Comparison of ENCODE assay signal across 8 cellular contexts in the genomic region with DNA sequence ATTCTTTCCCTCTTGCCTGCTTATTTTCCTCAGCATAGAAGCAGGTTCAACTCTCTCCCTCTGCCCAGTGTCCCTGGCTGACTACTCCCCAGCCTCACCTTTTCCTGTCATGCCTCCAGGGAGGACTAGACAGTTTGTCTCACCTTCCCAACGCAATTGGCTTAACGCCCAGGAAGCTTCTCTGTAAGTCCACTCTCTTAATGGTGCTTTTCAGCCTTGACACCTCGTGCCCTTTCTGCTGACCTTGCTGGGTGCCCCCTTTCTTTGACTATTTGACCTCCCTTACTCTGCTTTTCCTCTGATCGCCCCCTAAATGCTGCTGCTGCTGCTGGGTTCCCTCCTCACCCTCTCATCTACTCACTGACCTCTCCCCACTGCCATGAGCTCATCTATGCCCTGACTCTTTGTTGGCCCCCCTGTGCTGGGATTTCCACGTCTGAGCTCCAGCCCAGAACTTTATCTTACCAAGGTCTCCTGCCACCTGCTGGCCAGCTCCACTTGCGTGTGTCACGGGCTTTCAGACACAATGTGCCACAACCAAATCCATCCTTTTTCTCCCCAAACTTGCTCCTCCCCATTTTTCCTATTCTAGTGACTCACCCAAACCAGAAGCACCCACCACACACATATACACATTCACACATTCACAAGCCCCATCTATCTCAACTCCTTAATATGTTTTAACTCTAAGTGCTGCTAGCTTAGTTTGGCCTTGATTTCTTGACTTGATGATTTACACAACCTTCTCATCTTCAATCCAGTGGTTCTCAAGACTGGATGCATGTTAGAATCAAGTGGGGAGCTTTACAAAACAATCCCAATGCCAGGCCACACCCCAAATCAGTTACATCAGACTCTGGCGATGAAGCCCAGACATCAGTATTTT. TPM values are rescaled to one million over a fixed set of nuclear protein-coding genes. Genes with fewer than 3 reads are reported as not detected.
A peak's percentile ranks its signal among the peaks of the same experiment; 100 is the strongest.
DNase-seq lines count a peak whose midpoint lies in the region; ATAC-seq and TF ChIP-seq lines count a peak whose summit lies in the region.

No MANE protein-coding gene starts in this region.

- no peaks in the 10 kb centered on the region for H3K27me3 ChIP-seq in MM.1S (replicated peaks; ENCODE audit: insufficient read depth, low read length)
- no peaks in the 10 kb centered on the region for H3K27me3 ChIP-seq in thyroid gland

- no peaks in the 10 kb centered on the region for H3K36me3 ChIP-seq in MM.1S (replicated peaks; ENCODE audit: insufficient read depth, low read length)
- no peaks in the 10 kb centered on the region for H3K36me3 ChIP-seq in thyroid gland

- no peaks in the 10 kb centered on the region for H3K9me3 Mint-ChIP-seq in activated CD4-positive, alpha-beta T cell treated with anti-CD3 and anti-CD28 coated beads for 36 hours (ENCODE audit: low read depth)

- H3K9me2 ChIP-seq in MM.1S (replicated peaks; ENCODE audit: insufficient read depth, low read length): no peaks in the 10 kb centered on the region

- H4K20me1 ChIP-seq in MM.1S (ENCODE audit: insufficient read depth, low read length): no peaks in the 10 kb centered on the region

- TF ChIP-seq CTCF in GM10266 (IDR thresholded peaks at IDR 0.05; ENCODE audit: control insufficient read depth, insufficient read depth, low read depth, missing control alignments) (peak; percentile 82), MM.1S (IDR thresholded peaks at IDR 0.05; ENCODE audit: low read length) (peak; percentile 76), thyroid gland (IDR thresholded peaks at IDR 0.05) (peak in 5 of 6 experiments; percentile 25 to 67 (median 55))

- H3K27ac ChIP-seq in MM.1S (ENCODE audit: low read length): no peak overlapping the region
- H3K27ac ChIP-seq in thyroid gland: no peak overlapping the region

- H3K27me3 Mint-ChIP-seq in activated CD4-positive, alpha-beta T cell treated with anti-CD3 and anti-CD28 coated beads for 36 hours: peaks cover 2% of the 10 kb centered on the region

- WGBS in thyroid gland, 2 donors: 33 to 37% methylated on average over 8 of the region's 8 CpGs

- H3K36me3 Mint-ChIP-seq in activated CD4-positive, alpha-beta T cell treated with anti-CD3 and anti-CD28 coated beads for 36 hours (ENCODE audit: low read depth): no peaks in the 10 kb centered on the region

- CTCF ChIA-PET in activated CD4-positive, alpha-beta T cell treated with anti-CD3 and anti-CD28 coated beads for 36 hours (lab: Charles Lee): interaction anchor here (0.6 to 3.5 kb wide), 29 partner anchors 9 to 460 kb away, joined by 3 to 31 read pairs (median 4); partner anchors contain the start of gene UBR1

- H3K9me3 ChIP-seq in MM.1S (replicated peaks; ENCODE audit: insufficient read depth, low read length) (no peaks in the 10 kb centered on the region), thyroid gland (no peaks in the 10 kb centered on the region)

- H3K79me2 ChIP-seq in MM.1S (ENCODE audit: low read length): no peaks in the 10 kb centered on the region

- TF ChIP-seq POLR2A in thyroid gland (IDR thresholded peaks at IDR 0.05): no peak

- H3F3A ChIP-seq in MM.1S (ENCODE audit: insufficient read depth, low read length): no peaks in the 10 kb centered on the region

- no peak overlapping the region for H3K27ac Mint-ChIP-seq in activated CD4-positive, alpha-beta T cell treated with anti-CD3 and anti-CD28 coated beads for 36 hours

- intact Hi-C loops in activated CD4-positive, alpha-beta T cell treated with anti-CD3 and anti-CD28 coated beads for 36 hours (cut with DNase I, micrococcal nuclease): loop anchor here in 1 of 2 experiments (1.0 kb wide), 2 partner anchors 17 to 500 kb away; no protein-coding TSS in a partner anchor
- intact Hi-C loops in thyroid gland (cut with DNase I): no loop called here

- no peak overlapping the region for H3K9ac ChIP-seq in MM.1S (ENCODE audit: low read length)

- H3K4me3 ChIP-seq in MM.1S (ENCODE audit: low read length): no peak overlapping the region
- no peak overlapping the region for H3K4me3 ChIP-seq in thyroid gland (replicated peaks in 1 of 3)

- H2AFZ ChIP-seq in MM.1S (ENCODE audit: low read length): no peak overlapping the region

- no peak overlapping the region for H3K4me3 Mint-ChIP-seq in activated CD4-positive, alpha-beta T cell treated with anti-CD3 and anti-CD28 coated beads for 36 hours

- peak; percentile 72 for ATAC-seq in activated CD4-positive, alpha-beta T cell treated with anti-CD3 and anti-CD28 coated beads for 36 hours
- ATAC-seq in GM19328 (IDR thresholded peaks at IDR 0.05; ENCODE audit: unreplicated experiment) (no peak), HG02973 (IDR thresholded peaks at IDR 0.05; ENCODE audit: unreplicated experiment) (no peak)

- peak; percentile 66 for DNase-seq in GM10266 (ENCODE audit: extremely low spot score)
- peak; percentile 39 for DNase-seq in MM.1S
- DNase-seq in activated CD4-positive, alpha-beta T cell treated with anti-CD3 and anti-CD28 coated beads for 36 hours: peak; percentile 77
- peak; percentile 24 for DNase-seq in effector CD4-positive, alpha-beta T cell
- DNase-seq in mucosa of gallbladder (ENCODE audit: low spot score): peak; percentile 26
- DNase-seq in thyroid gland: peak; percentile 68 to 78

- H3K4me1 ChIP-seq in MM.1S (ENCODE audit: low read length): no peaks in the 10 kb centered on the region
- H3K4me1 ChIP-seq in thyroid gland: peaks cover 0 to 8% of the 10 kb centered on the region in 2 donors

- H3K4me2 ChIP-seq in MM.1S (ENCODE audit: low read depth, low read length): no peak overlapping the region

- POLR2A ChIA-PET in activated CD4-positive, alpha-beta T cell treated with anti-CD3 and anti-CD28 coated beads for 36 hours (lab: Charles Lee): no interaction called here

- peaks cover 7% of the 10 kb centered on the region for H3K4me1 Mint-ChIP-seq in activated CD4-positive, alpha-beta T cell treated with anti-CD3 and anti-CD28 coated beads for 36 hours

RNA-seq across cellular contexts. Expression of gene EPB42, which starts 16.6 kb away (rescaled TPM):
- total RNA-seq in activated CD4-positive, alpha-beta T cell treated with anti-CD3 and anti-CD28 coated beads for 36 hours: not detected
- total RNA-seq in mucosa of gallbladder: 1.4 TPM
- not detected for total RNA-seq in thyroid gland

RNA-seq across cellular contexts. Expression of gene CCNDBP1, which starts 19.1 kb away (rescaled TPM):
- total RNA-seq in activated CD4-positive, alpha-beta T cell treated with anti-CD3 and anti-CD28 coated beads for 36 hours: 10 to 100 TPM; 45.8 to 51.6 TPM
- total RNA-seq in mucosa of gallbladder (62.0 TPM), thyroid gland (100 to 1,000 TPM in 2 of 4 donors, 10 to 100 TPM in 2; 88.7 to 154 (median 110) TPM)

Comparison
In these comparisons a context has a peak if more than half of its experiments do, and no peak if none do; other contexts are left out.
1. DNase-seq: peak in every context shown above with its lines; median percentile 77 in activated CD4-positive, alpha-beta T cell treated with anti-CD3 and anti-CD28 coated beads for 36 hours; 73 in thyroid gland; 66 in GM10266; 39 in MM.1S; 26 in mucosa of gallbladder; 24 in effector CD4-positive, alpha-beta T cell.